In the genomic region with DNA sequence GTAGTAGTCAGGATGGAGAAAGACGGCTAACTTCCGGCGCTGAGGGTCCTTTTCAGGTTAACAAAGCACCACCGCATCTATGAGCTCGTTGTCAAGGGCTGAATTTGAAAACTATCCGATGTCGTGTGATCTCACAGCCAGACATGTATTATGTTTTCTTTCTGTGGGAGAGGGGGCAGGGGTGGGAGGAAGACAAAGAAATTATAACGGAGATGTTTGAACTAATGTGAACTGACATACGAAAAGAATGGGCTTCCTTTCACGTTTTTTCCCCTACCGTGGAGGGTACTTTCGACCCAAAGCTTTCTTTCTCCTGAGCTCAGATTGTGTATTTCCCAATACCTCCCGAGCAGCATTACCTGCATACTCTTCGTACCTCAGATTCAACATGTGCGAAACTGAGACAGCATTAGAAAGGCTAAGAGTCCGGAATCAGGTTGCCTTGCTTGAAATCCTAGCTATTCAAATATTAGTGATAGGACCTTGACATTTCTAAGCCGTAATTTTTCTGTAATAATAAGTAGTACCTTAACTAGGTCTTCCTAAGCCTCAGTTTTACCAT, we compare ENCODE assay signal across 1 cellular context.
TF ChIP-seq lines count a peak whose summit lies in the region.

No MANE protein-coding gene starts in this region.

TF ChIP-seq in H1, 55 proteins besides CTCF, POLR2A, EP300 and RAD21:
- TF ChIP-seq, protein P1, sequence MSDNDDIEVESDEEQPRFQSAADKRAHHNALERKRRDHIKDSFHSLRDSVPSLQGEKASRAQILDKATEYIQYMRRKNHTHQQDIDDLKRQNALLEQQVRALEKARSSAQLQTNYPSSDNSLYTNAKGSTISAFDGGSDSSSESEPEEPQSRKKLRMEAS (IDR thresholded peaks at IDR 0.05): no peak
- 0 out of 2 replicates have a peak, but pooled peaks have one; percentile 9 for TF ChIP-seq PHF8 (conservative IDR thresholded peaks at IDR 0.05; ENCODE audit: low read depth, low read length)
